8 cellular contexts compared by ENCODE assay signal in genomic region chr13:113742000-113742441, GRCh38. TPM values are rescaled to one million over a fixed set of nuclear protein-coding genes. Genes with fewer than 3 reads are reported as not detected.
DNase-seq lines count a peak whose midpoint lies in the region; ATAC-seq and TF ChIP-seq lines count a peak whose summit lies in the region.

No MANE protein-coding gene starts in this region.

- H3K4me3 ChIP-seq in AG09309 (ENCODE audit: control insufficient read depth, low read depth, low read length) (no peak overlapping the region), GM12875 (ENCODE audit: low read depth, low read length) (no peak overlapping the region), OCI-LY3 (ENCODE audit: low read length) (no peak overlapping the region), testis (no peak overlapping the region)

- no peaks in the 10 kb centered on the region for H3K36me3 Mint-ChIP-seq in chondrocyte (ENCODE audit: low read depth)

- H3K27ac Mint-ChIP-seq in chondrocyte (ENCODE audit: unreplicated experiment), result no peak overlapping the region

- no peak overlapping the region for H3K4me3 Mint-ChIP-seq in chondrocyte (ENCODE audit: unreplicated experiment)

- no peak for TF ChIP-seq POLR2A in testis (IDR thresholded peaks at IDR 0.05)

- H3K27me3 Mint-ChIP-seq in chondrocyte (ENCODE audit: low read depth), result peaks cover 7% of the 10 kb centered on the region

- 0 out of 2 replicates have a peak overlapping the region, but pooled peaks have one; percentile 33 for H2AFZ ChIP-seq in OCI-LY3 (ENCODE audit: low read depth, low read length)

- H3K4me1 Mint-ChIP-seq in chondrocyte (ENCODE audit: low read depth), result peaks cover 3% of the 10 kb centered on the region

- DNase-seq in AG09309 (ENCODE audit: low read depth), result no peak
- peak; percentile 87 for DNase-seq in chondrocyte (ENCODE audit: low spot score)
- peak; percentile 68 for DNase-seq in myocyte (ENCODE audit: low read depth)
- no peak for DNase-seq in midbrain (lab: John Stamatoyannopoulos, UW)
- DNase-seq in testis, result no peak

- no peaks in the 10 kb centered on the region for H3K27me3 ChIP-seq in OCI-LY3 (ENCODE audit: low read depth, low read length)
- no peaks in the 10 kb centered on the region for H3K27me3 ChIP-seq in testis

- no peak overlapping the region for H3K27ac ChIP-seq in OCI-LY3 (ENCODE audit: low read length)
- H3K27ac ChIP-seq in testis, result no peak overlapping the region

- peak; percentile 29 for TF ChIP-seq CTCF in AG09309 (IDR thresholded peaks at IDR 0.05; ENCODE audit: control insufficient read depth, insufficient read depth, low read depth, low read length, missing control alignments)
- TF ChIP-seq CTCF in GM12875 (IDR thresholded peaks at IDR 0.05; ENCODE audit: borderline replicate concordance, insufficient read depth, low read depth, low read length), result 0 out of 2 replicates have a peak, but pooled peaks have one; percentile 14
- peak; percentile 21 for TF ChIP-seq CTCF in OCI-LY3 (IDR thresholded peaks at IDR 0.05; ENCODE audit: low read depth, low read length)
- TF ChIP-seq CTCF in chondrocyte (IDR thresholded peaks at IDR 0.05), result peak; percentile 61
- TF ChIP-seq CTCF in testis (IDR thresholded peaks at IDR 0.05), result no peak

- peak overlapping the region; percentile 21; the same call in 1 of the 2 replicates for H3K4me2 ChIP-seq in OCI-LY3 (ENCODE audit: low read length)

- 63 to 66% methylated on average over 5 to 15 of the region's 15 CpGs for WGBS in testis, 2 donors

- H3K4me1 ChIP-seq in OCI-LY3 (ENCODE audit: low read length), result no peaks in the 10 kb centered on the region
- no peaks in the 10 kb centered on the region for H3K4me1 ChIP-seq in testis

- intact Hi-C loops in testis (cut with DNase I; ENCODE audit: low total_unique reads), result no loop called here

- H3K9me3 Mint-ChIP-seq in chondrocyte (ENCODE audit: low read depth), result no peaks in the 10 kb centered on the region

- no peaks in the 10 kb centered on the region for H3K36me3 ChIP-seq in OCI-LY3 (replicated peaks; ENCODE audit: low read depth, low read length)
- H3K36me3 ChIP-seq in testis (ENCODE audit: low read depth, missing control alignments), result no peaks in the 10 kb centered on the region

- no peak overlapping the region for H3K9ac ChIP-seq in OCI-LY3 (ENCODE audit: low read length)

- H3K79me2 ChIP-seq in OCI-LY3 (ENCODE audit: low read length), result no peaks in the 10 kb centered on the region

- no peak for ATAC-seq in HG03025 (IDR thresholded peaks at IDR 0.05; ENCODE audit: low FRiP score, unreplicated experiment)

- no peaks in the 10 kb centered on the region for H4K20me1 ChIP-seq in OCI-LY3 (ENCODE audit: insufficient read depth, low read length)

- H3K9me3 ChIP-seq in OCI-LY3 (ENCODE audit: insufficient read depth, low read length) (no peaks in the 10 kb centered on the region), testis (no peaks in the 10 kb centered on the region)

RNA-seq across cellular contexts. Expression of gene TMEM255B, which starts 17.0 kb away (rescaled TPM):
- total RNA-seq in chondrocyte (2.6 to 7.1 TPM (median 5.2 TPM) in 3 replicates), myocyte (0.21 and 3.1 TPM in 2 replicates), testis (10 to 100 TPM in 1 of 2 donors, 1 to 10 TPM in 1; 6.9 to 10.9 TPM)
- polyA plus RNA-seq in myocyte (2012), result 6.1 TPM
- 7.5 TPM for polyA plus RNA-seq in testis (ENCODE audit: insufficient read depth, low read depth, low replicate concordance)

Comparison
In these comparisons a context has a peak if more than half of its experiments do, and no peak if none do; other contexts are left out.
1. DNase-seq: peak in chondrocyte (single experiment) and myocyte (single experiment); none in AG09309 (single experiment), midbrain (single experiment) and testis (single experiment).
2. CTCF ChIP-seq: peak in AG09309 (single experiment), GM12875 (single experiment), OCI-LY3 (single experiment) and chondrocyte (single experiment); none in testis (0 of 3).